In genomic region chr9:82923410-82924242, GRCh38 we compare ENCODE assay signal across 13 cellular contexts.
DNase-seq lines count a peak whose midpoint lies in the region; ATAC-seq and TF ChIP-seq lines count a peak whose summit lies in the region.
"Had no signal": no experiment of that assay in that cellular context is flagged by ENCODE, and none has a peak within 500 bp of the region (broad histone marks: within the 10 kb centered on the region; RNA-seq: fewer than 3 reads in every experiment).

No MANE protein-coding gene starts in this region.

- H3K27ac Mint-ChIP-seq in mesothelial cell of epicardium (no peak overlapping the region), HFFc6 (no peak overlapping the region)
- H3K27ac Mint-ChIP-seq: activated B cell treated with CpG ODN at 0.5 μM for 24 hours; activated T-helper 1 cell treated with anti-CD3 and anti-CD28 coated beads, Interleukin-12 subunit alpha, Interleukin-12 subunit beta, Interleukin-2, Interleukin-4 antibody, amounts not matched to agents 30 ng/mL and 10 ng/mL and 1 ng/mL, durations not matched to agents 14 hours and 24 hours and 36 hours had no signal

- peaks cover 16% of the 10 kb centered on the region for H3K4me1 Mint-ChIP-seq in mesothelial cell of epicardium
- H3K4me1 Mint-ChIP-seq in HFFc6 (ENCODE audit: low read depth) = no peaks in the 10 kb centered on the region
- H3K4me1 Mint-ChIP-seq in activated T-cell treated with anti-CD3 and anti-CD28 coated beads, Interleukin-2, amount 50 U/mL, for 4 hours (ENCODE audit: low read depth) = no peaks in the 10 kb centered on the region
- H3K4me1 Mint-ChIP-seq: activated B cell treated with CpG ODN at 0.5 μM for 24 hours had no signal

- no peaks in the 10 kb centered on the region for H3K27me3 Mint-ChIP-seq in mesothelial cell of epicardium (ENCODE audit: low read depth)
- no peaks in the 10 kb centered on the region; the same call in 1 of the 2 replicates for H3K27me3 Mint-ChIP-seq in HFFc6 (ENCODE audit: insufficient read depth)
- H3K27me3 Mint-ChIP-seq in activated T-cell treated with anti-CD3 and anti-CD28 coated beads, Interleukin-2, amount 50 U/mL, for 4 hours (ENCODE audit: low read depth) = no peaks in the 10 kb centered on the region
- H3K27me3 Mint-ChIP-seq: activated B cell treated with CpG ODN at 0.5 μM for 24 hours had no signal

- H3K36me3 ChIP-seq in spleen = no peaks in the 10 kb centered on the region

- TF ChIP-seq POLR2A in spleen (IDR thresholded peaks at IDR 0.05) = no peak

- H3K27me3 ChIP-seq in spleen (replicated peaks in 1 of 7) = no peaks in the 10 kb centered on the region

- H3K27ac ChIP-seq in spleen = no peak overlapping the region

- H3K4me3 Mint-ChIP-seq in mesothelial cell of epicardium (peak overlapping the region; percentile 8), HFFc6 (no peak overlapping the region)
- no peak overlapping the region for H3K4me3 Mint-ChIP-seq in activated T-cell treated with anti-CD3 and anti-CD28 coated beads, Interleukin-2, amount 50 U/mL, for 4 hours
- H3K4me3 Mint-ChIP-seq: activated B cell treated with CpG ODN at 0.5 μM for 24 hours; activated T-helper 1 cell treated with anti-CD3 and anti-CD28 coated beads, Interleukin-12 subunit alpha, Interleukin-12 subunit beta, Interleukin-2, Interleukin-4 antibody, amounts not matched to agents 30 ng/mL and 10 ng/mL and 1 ng/mL, durations not matched to agents 14 hours and 24 hours and 36 hours had no signal

- in situ Hi-C loops in SK-MEL-5 (cut with HindIII; ENCODE audit: low pct_unique_long_range_greater_than_20kb, low sequenced_read_pairs) = no loop called here

- no peaks in the 10 kb centered on the region for H3K9me3 ChIP-seq in spleen

- no peak overlapping the region for H3K4me3 ChIP-seq in spleen

- ATAC-seq in activated T-cell treated with anti-CD3 and anti-CD28 coated beads, Interleukin-2, amount 50 U/mL, for 4 hours = no peak
- ATAC-seq: left lobe of liver had no signal

- H3K9me3 Mint-ChIP-seq in mesothelial cell of epicardium (peaks cover 5% of the 10 kb centered on the region), HFFc6 (no peaks in the 10 kb centered on the region)
- no peaks in the 10 kb centered on the region for H3K9me3 Mint-ChIP-seq in activated T-cell treated with anti-CD3 and anti-CD28 coated beads, Interleukin-2, amount 50 U/mL, for 4 hours
- H3K9me3 Mint-ChIP-seq: activated B cell treated with CpG ODN at 0.5 μM for 24 hours; activated T-helper 1 cell treated with anti-CD3 and anti-CD28 coated beads, Interleukin-12 subunit alpha, Interleukin-12 subunit beta, Interleukin-2, Interleukin-4 antibody, amounts not matched to agents 30 ng/mL and 10 ng/mL and 1 ng/mL, durations not matched to agents 14 hours and 24 hours and 36 hours had no signal

- H3K4me1 ChIP-seq in spleen = no peaks in the 10 kb centered on the region

- intact Hi-C loops in spleen (cut with DNase I; ENCODE audit: low total_unique reads) = no loop called here

- peak; percentile 17 for DNase-seq in Daoy (ENCODE audit: low read depth)
- peak; percentile 78 for DNase-seq in NCI-H2029 (lab: John Stamatoyannopoulos, UW)
- DNase-seq in SK-MEL-5 (ENCODE audit: low read depth, low spot score) = peak; percentile 91
- no peak for DNase-seq in mesothelial cell of epicardium (ENCODE audit: low spot score in 2 of 2, unreplicated experiment in 2 of 2)
- DNase-seq in HFFc6 = no peak
- DNase-seq in midbrain (lab: John Stamatoyannopoulos, UW) = no peak
- DNase-seq in spleen = no peak
- DNase-seq in activated T-cell treated with anti-CD3 and anti-CD28 coated beads, Interleukin-2, amount 50 U/mL, for 4 hours = no peak
- DNase-seq: activated B cell treated with CpG ODN at 0.5 μM for 24 hours, caudate nucleus, RPMI8226 had no signal

- H3K36me3 Mint-ChIP-seq in mesothelial cell of epicardium (no peaks in the 10 kb centered on the region), HFFc6 (ENCODE audit: low read depth) (no peaks in the 10 kb centered on the region)
- H3K36me3 Mint-ChIP-seq in activated T-cell treated with anti-CD3 and anti-CD28 coated beads, Interleukin-2, amount 50 U/mL, for 4 hours (ENCODE audit: insufficient read depth) = no peaks in the 10 kb centered on the region

- TF ChIP-seq CTCF in mesothelial cell of epicardium (IDR thresholded peaks at IDR 0.05; ENCODE audit: unreplicated experiment) (no peak), HFFc6 (IDR thresholded peaks at IDR 0.05) (no peak), spleen (IDR thresholded peaks at IDR 0.05 in 8 of 11, conservative IDR thresholded peaks at IDR 0.05 in 3 of 11) (no peak)

- 63 to 76% (median 69%) methylated on average over 15 of the region's 15 CpGs for WGBS in spleen, 5 donors

Comparison
In these comparisons a context has a peak if more than half of its experiments do, and no peak if none do; other contexts are left out.
1. DNase-seq: peak in Daoy (single experiment), NCI-H2029 (single experiment) and SK-MEL-5 (single experiment); none in mesothelial cell of epicardium (0 of 2), HFFc6 (single experiment), midbrain (single experiment), spleen (single experiment) and activated T-cell treated with anti-CD3 and anti-CD28 coated beads, Interleukin-2, amount 50 U/mL, for 4 hours (single experiment).